Comparison of ENCODE assay signal across 18 cellular contexts in the genomic region with DNA sequence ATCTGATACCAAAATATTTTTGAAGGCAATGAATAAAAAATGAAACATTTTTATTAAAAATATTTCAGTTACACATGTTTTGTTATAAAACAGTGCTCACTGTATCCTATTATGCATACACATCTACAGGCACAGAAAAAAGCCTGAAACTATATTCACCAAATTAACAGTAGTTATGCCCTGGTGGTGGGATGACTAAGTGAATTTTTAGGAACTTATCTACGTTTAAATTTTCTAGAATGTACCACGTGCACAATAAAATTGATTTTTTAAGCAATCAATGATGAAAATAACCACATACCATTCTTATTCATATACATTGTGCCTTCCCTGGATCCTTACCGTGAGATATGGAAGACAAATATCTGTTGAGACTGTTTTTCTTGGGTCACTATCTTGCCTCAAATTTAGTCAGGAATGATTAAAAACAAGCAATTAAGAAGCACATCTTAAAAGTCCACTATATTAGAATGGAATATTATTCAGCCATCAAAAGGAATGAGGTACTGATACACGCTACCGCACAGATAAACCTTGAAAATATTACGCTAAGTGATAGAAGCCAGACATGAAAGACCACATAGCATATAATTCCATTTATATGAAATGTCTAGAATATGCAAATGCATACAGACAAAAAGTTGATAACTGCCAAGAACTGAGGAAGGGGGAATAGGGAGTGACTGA. TPM values are rescaled to one million over a fixed set of nuclear protein-coding genes. Genes with fewer than 3 reads are reported as not detected.
A peak's percentile ranks its signal among the peaks of the same experiment; 100 is the strongest.
DNase-seq lines count a peak whose midpoint lies in the region; ATAC-seq, FAIRE-seq and TF ChIP-seq lines count a peak whose summit lies in the region.
"Had no signal": no experiment of that assay in that cellular context is flagged by ENCODE, and none has a peak within 500 bp of the region (broad histone marks: within the 10 kb centered on the region; RNA-seq: fewer than 3 reads in every experiment).

No MANE protein-coding gene starts in this region.

- no peak overlapping the region for H3K27ac ChIP-seq in HEK293 (ENCODE audit: extremely low read depth, low read depth, low read length)
- H3K27ac ChIP-seq in K562 (ENCODE audit: extremely low read depth, low read depth, low read length) = peak overlapping the region; percentile 7; the same call in 2 of the 3 replicates
- H3K27ac ChIP-seq in CD8-positive, alpha-beta T cell (ENCODE audit: low read depth, low read length) = no peak overlapping the region

- H3K27ac Mint-ChIP-seq in CD14-positive monocyte = peak overlapping the region; percentile 12 to 80 (median 53)
- peak overlapping the region; percentile 38 for H3K27ac Mint-ChIP-seq in stimulated activated naive B cell treated with anti-CD40 and anti-IgM and Interleukin-4, amounts not matched to agents 10 μg/mL and 1 μg/mL and 100 μg/mL, for 72 hours
- no peak overlapping the region for H3K27ac Mint-ChIP-seq in CD8-positive, alpha-beta T cell
- H3K27ac Mint-ChIP-seq: B cell had no signal

- in situ Hi-C loops in K562 (cut with MboI) = no loop called here

- POLR2A ChIA-PET in HEK293 (lab: Yijun Ruan, JAX) (no interaction called here), K562 (lab: Yijun Ruan, JAX) (interaction anchor here (1.4 to 1.5 kb wide), 2 partner anchors 8 to 11 kb away, joined by 5 to 6 read pairs; no protein-coding TSS in a partner anchor)
- POLR2A ChIA-PET in CD8-positive, alpha-beta T cell (lab: Charles Lee) = no interaction called here

- no peaks in the 10 kb centered on the region for H3K27me3 Mint-ChIP-seq in CD14-positive monocyte (ENCODE audit: low read depth in 3 of 3)
- no peaks in the 10 kb centered on the region for H3K27me3 Mint-ChIP-seq in stimulated activated naive B cell treated with anti-CD40 and anti-IgM and Interleukin-4, amounts not matched to agents 10 μg/mL and 1 μg/mL and 100 μg/mL, for 72 hours
- H3K27me3 Mint-ChIP-seq in CD8-positive, alpha-beta T cell (ENCODE audit: low read depth) = no peaks in the 10 kb centered on the region
- H3K27me3 Mint-ChIP-seq: B cell; CD4-positive, alpha-beta memory T cell had no signal

- ATAC-seq in K562 = no peak
- no peak for ATAC-seq in stimulated activated naive B cell treated with anti-CD40 and anti-IgM and Interleukin-4, amounts not matched to agents 10 μg/mL and 1 μg/mL and 100 μg/mL, for 72 hours (replicated peaks)
- ATAC-seq in CD8-positive, alpha-beta T cell = no peak

- intact Hi-C loops in CD14-positive monocyte (cut with micrococcal nuclease) (loop anchor here in 1 of 2 donors (10.0 kb wide), 1 partner anchor 114 kb away; the partner anchor contains the start of gene CAPN2), K562 (cut with micrococcal nuclease) (no loop called here)
- intact Hi-C loops in CD8-positive, alpha-beta T cell (cut with DNase I, micrococcal nuclease) = loop anchor here in 1 of 2 experiments (2.0 kb wide), 1 partner anchor 14 kb away; no protein-coding TSS in a partner anchor

- H3K4me2 ChIP-seq in K562 (ENCODE audit: insufficient read depth, low read length) = no peak overlapping the region

- CTCF ChIA-PET in HEK293 (lab: Yijun Ruan, JAX) (interaction anchor here (0.6 kb wide), 1 partner anchor 290 kb away, joined by 5 read pairs; no protein-coding TSS in a partner anchor), K562 (lab: Yijun Ruan, JAX; ENCODE audit: low intra/inter-chr PET ratio) (no interaction called here)
- CTCF ChIA-PET in CD8-positive, alpha-beta T cell (lab: Charles Lee) = no interaction called here

- no peak for TF ChIP-seq CTCF in CD14-positive monocyte (IDR thresholded peaks at IDR 0.05)
- TF ChIP-seq CTCF in HEK293 (tag by site-specific recombination; IDR thresholded peaks at IDR 0.05) = no peak
- TF ChIP-seq CTCF in K562 (IDR thresholded peaks at IDR 0.05 in 2 of 3, conservative IDR thresholded peaks at IDR 0.05 in 1 of 3; ENCODE audit: insufficient read depth in 2 of 3, low read depth in 1 of 3, low read length in 3 of 3) = no peak
- no peak for TF ChIP-seq CTCF in CD8-positive, alpha-beta T cell (IDR thresholded peaks at IDR 0.05)

- H3K4me3 Mint-ChIP-seq in CD14-positive monocyte = no peak overlapping the region
- no peak overlapping the region for H3K4me3 Mint-ChIP-seq in stimulated activated naive B cell treated with anti-CD40 and anti-IgM and Interleukin-4, amounts not matched to agents 10 μg/mL and 1 μg/mL and 100 μg/mL, for 72 hours
- no peak overlapping the region for H3K4me3 Mint-ChIP-seq in CD8-positive, alpha-beta T cell
- H3K4me3 Mint-ChIP-seq: B cell; CD4-positive, alpha-beta memory T cell; HFFc6 had no signal

- FAIRE-seq in K562 (lab: Jason Lieb, UNC) = no peak
- FAIRE-seq: A204.1, GM19239 had no signal

- TF ChIP-seq RAD21 in K562 (CRISPR knock-in tag; conservative IDR thresholded peaks at IDR 0.05 in 1 of 2, IDR thresholded peaks at IDR 0.05 in 1 of 2) = no peak

- H3K9me1 ChIP-seq in K562 (ENCODE audit: control insufficient read depth, insufficient read depth, low read length) = no peaks in the 10 kb centered on the region

- peaks cover 97% of the 10 kb centered on the region for H3K79me2 ChIP-seq in K562 (ENCODE audit: control insufficient read depth, insufficient read depth, low read length)

- H3K4me1 ChIP-seq in HEK293 (ENCODE audit: control insufficient read depth, insufficient read depth, low read length) (peaks cover 27% of the 10 kb centered on the region), K562 (replicated peaks in 1 of 2; ENCODE audit: control insufficient read depth in 2 of 2, insufficient read depth in 2 of 2, low read length in 2 of 2) (peaks cover 10 to 39% of the 10 kb centered on the region in 2 experiments; a peak in 3 of 5 replicates)
- H3K4me1 ChIP-seq in CD8-positive, alpha-beta T cell (ENCODE audit: insufficient read depth, low read length) = peaks cover 38% of the 10 kb centered on the region

- no peak for TF ChIP-seq POLR2A in K562 (conservative IDR thresholded peaks at IDR 0.05)

- peaks cover 6 to 11% of the 10 kb centered on the region in 2 donors for H3K36me3 Mint-ChIP-seq in CD14-positive monocyte
- H3K36me3 Mint-ChIP-seq in stimulated activated naive B cell treated with anti-CD40 and anti-IgM and Interleukin-4, amounts not matched to agents 10 μg/mL and 1 μg/mL and 100 μg/mL, for 72 hours = peaks cover 8 to 22% of the 10 kb centered on the region in 2 donors
- peaks cover 4% of the 10 kb centered on the region for H3K36me3 Mint-ChIP-seq in CD8-positive, alpha-beta T cell

- TF ChIP-seq EP300 in K562 (IDR thresholded peaks at IDR 0.05; ENCODE audit: low read length) = no peak

- no peaks in the 10 kb centered on the region for H3K9me3 ChIP-seq in HEK293 (ENCODE audit: control insufficient read depth, insufficient read depth, low read depth, low read length)
- H3K9me3 ChIP-seq in K562 (replicated peaks; ENCODE audit: control insufficient read depth, insufficient read depth, low read depth, low read length) = no peaks in the 10 kb centered on the region
- no peaks in the 10 kb centered on the region for H3K9me3 ChIP-seq in CD8-positive, alpha-beta T cell (ENCODE audit: low read length)
- H3K9me3 ChIP-seq: HAP-1 had no signal

- no peak overlapping the region for H3K4me3 ChIP-seq in HEK293 (ENCODE audit: low read depth, low read length)
- no peak overlapping the region for H3K4me3 ChIP-seq in K562
- no peak overlapping the region for H3K4me3 ChIP-seq in CD8-positive, alpha-beta T cell (ENCODE audit: low read depth, low read length)
- H3K4me3 ChIP-seq: HAP-1 had no signal

- H3K4me1 Mint-ChIP-seq in CD14-positive monocyte = peaks cover 56% of the 10 kb centered on the region
- H3K4me1 Mint-ChIP-seq in stimulated activated naive B cell treated with anti-CD40 and anti-IgM and Interleukin-4, amounts not matched to agents 10 μg/mL and 1 μg/mL and 100 μg/mL, for 72 hours = peaks cover 43 to 58% of the 10 kb centered on the region in 2 donors
- H3K4me1 Mint-ChIP-seq in CD8-positive, alpha-beta T cell (ENCODE audit: low read depth) = peaks cover 64% of the 10 kb centered on the region

- peaks cover 15% of the 10 kb centered on the region for H4K20me1 ChIP-seq in K562 (replicated peaks; ENCODE audit: control insufficient read depth, insufficient read depth, low read length)

- no peaks in the 10 kb centered on the region for H3K9me3 Mint-ChIP-seq in CD14-positive monocyte
- no peaks in the 10 kb centered on the region for H3K9me3 Mint-ChIP-seq in stimulated activated naive B cell treated with anti-CD40 and anti-IgM and Interleukin-4, amounts not matched to agents 10 μg/mL and 1 μg/mL and 100 μg/mL, for 72 hours
- no peaks in the 10 kb centered on the region for H3K9me3 Mint-ChIP-seq in CD8-positive, alpha-beta T cell
- H3K9me3 Mint-ChIP-seq: HFFc6 had no signal

- H3K9ac ChIP-seq in K562 (ENCODE audit: insufficient read depth in 1 of 2, low read depth in 2 of 2, low read length in 2 of 2) = no peak overlapping the region

- no peak overlapping the region for H2AFZ ChIP-seq in K562 (ENCODE audit: low read depth, low read length)

- H3K36me3 ChIP-seq in HEK293 (ENCODE audit: control insufficient read depth in 2 of 2, insufficient read depth in 1 of 2, low read length in 2 of 2) (no peaks in the 10 kb centered on the region), K562 (ENCODE audit: control insufficient read depth, insufficient read depth, low read length) (peaks cover 17% of the 10 kb centered on the region; the same call in 2 of the 3 replicates)
- H3K36me3 ChIP-seq in CD8-positive, alpha-beta T cell (ENCODE audit: insufficient read depth, low read length) = no peaks in the 10 kb centered on the region
- H3K36me3 ChIP-seq: HAP-1 had no signal

- no TSS peak for BruUV-seq in K562 (replicated peaks; lab: Mats Ljungman, UMichigan)

- 66% methylated on average over 6 of the region's 6 CpGs for WGBS in K562 (ENCODE audit: insufficient coverage, low coverage, missing lambda C conversion rate)

- DNase-seq in CD14-positive monocyte (ENCODE audit: low spot score) (no peak), K562 (ENCODE audit: extremely low read depth in 1 of 4, low spot score in 3 of 4) (no peak), hypothalamus (lab: John Stamatoyannopoulos, UW) (no peak), hippocampal formation (lab: John Stamatoyannopoulos, UW) (no peak)
- DNase-seq in stimulated activated naive B cell treated with anti-CD40 and anti-IgM and Interleukin-4, amounts not matched to agents 10 μg/mL and 1 μg/mL and 100 μg/mL, for 72 hours = no peak
- DNase-seq in CD8-positive, alpha-beta T cell = no peak
- DNase-seq: C1 segment of cervical spinal cord; CD4-positive, alpha-beta memory T cell; COR-L47; DND-41; GDM1; GOT3; HFFc6 had no signal

- no peaks in the 10 kb centered on the region for H3K27me3 ChIP-seq in K562 (ENCODE audit: control insufficient read depth in 2 of 2, insufficient read depth in 2 of 2, low read length in 2 of 2)
- no peaks in the 10 kb centered on the region for H3K27me3 ChIP-seq in CD8-positive, alpha-beta T cell (ENCODE audit: insufficient read depth, low read length)

RNA-seq across cellular contexts. Expression of gene TP53BP2, which starts 17.4 kb away (rescaled TPM):
- polyA plus RNA-seq in CD14-positive monocyte = 1 to 10 TPM; 5.7 to 8.8 TPM
- 148 and 229 TPM in 2 replicates for total RNA-seq in K562 (2011; cell fraction: chromatin; rRNA removed; ENCODE audit: low replicate concordance)
- 41.5 and 70.5 TPM in 2 replicates for total RNA-seq in K562 (2011; cell fraction: nucleolus; rRNA removed)
- total RNA-seq in K562 (2011; cell fraction: nucleoplasm; rRNA removed) = 85.0 and 85.5 TPM in 2 replicates
- 40.1 and 43.1 TPM in 2 replicates for total RNA-seq in K562 (2014; rRNA removed)
- total RNA-seq in K562 (2014; rRNA removed; fragmentation: Illumina TruSeq; extraction: Trizol) = 50.4 and 50.6 TPM in 2 replicates
- total RNA-seq in K562 (2015; rRNA removed; fragmentation: Illumina TruSeq; extraction: Trizol) = 51.9 and 55.1 TPM in 2 replicates
- total RNA-seq in K562 (2021) = 54.3 and 69.6 TPM in 2 replicates
- 30.0 and 37.5 TPM in 2 replicates for polyA plus RNA-seq in K562 (2011; rRNA removed)
- polyA plus RNA-seq in K562 (2011; cell fraction: cytosol; rRNA removed) = 18.2 and 23.5 TPM in 2 replicates
- 34.9 and 41.6 TPM in 2 replicates for polyA plus RNA-seq in K562 (2011; cell fraction: nucleus; rRNA removed)
- polyA plus RNA-seq in K562 (2012) = 23.5 and 27.0 TPM in 2 replicates
- polyA plus RNA-seq in K562 (2014; fragmentation: Illumina TruSeq; extraction: Trizol) = 47.5 and 55.6 TPM in 2 replicates
- polyA plus RNA-seq in K562 (2014; fragmentation: Nextera tagmentation; extraction: Ambion mirVana) = 10 to 100 TPM; 17.0 to 20.7 TPM
- polyA plus RNA-seq in K562 (2014; rRNA removed) = 39.2 and 39.6 TPM in 2 replicates
- 125 and 160 TPM in 2 replicates for polyA minus RNA-seq in K562 (2011; rRNA and poly(A)+ RNA removed)
- 26.9 and 28.9 TPM in 2 replicates for polyA minus RNA-seq in K562 (2011; cell fraction: cytosol; rRNA and poly(A)+ RNA removed)
- 56.0 and 75.9 TPM in 2 replicates for polyA minus RNA-seq in K562 (2011; cell fraction: nucleus; rRNA and poly(A)+ RNA removed)
- 10 to 100 TPM; 96.1 to 98.3 TPM for total RNA-seq in CD8-positive, alpha-beta T cell
